9 cellular contexts compared by ENCODE assay signal in the genomic region with DNA sequence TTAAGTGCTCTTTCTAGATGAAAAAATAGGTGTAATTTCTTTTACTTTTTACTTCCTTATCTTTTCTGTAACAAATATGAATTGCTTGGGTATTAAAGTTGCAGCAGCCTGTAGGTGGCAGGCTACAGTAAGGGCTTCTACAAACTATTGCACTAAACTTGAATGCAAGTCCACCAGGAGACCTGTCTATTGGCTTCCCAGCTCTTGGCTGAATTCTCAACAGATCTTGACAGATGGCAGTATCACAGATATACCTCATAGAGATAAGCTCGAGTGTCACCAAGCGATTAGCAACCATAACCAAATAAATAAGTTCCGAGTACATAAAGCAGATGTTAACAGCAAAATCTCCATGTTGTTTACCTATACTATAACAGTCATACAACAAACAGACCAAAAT. TPM values are rescaled to one million over a fixed set of nuclear protein-coding genes. Genes with fewer than 3 reads are reported as not detected.
DNase-seq lines count a peak whose midpoint lies in the region; ATAC-seq and TF ChIP-seq lines count a peak whose summit lies in the region.
"Had no signal": no experiment of that assay in that cellular context is flagged by ENCODE, and none has a peak within 500 bp of the region (broad histone marks: within the 10 kb centered on the region; RNA-seq: fewer than 3 reads in every experiment).

No MANE protein-coding gene starts in this region.

- no peak for ATAC-seq in HG03159 (IDR thresholded peaks at IDR 0.05; ENCODE audit: unreplicated experiment)

- H3K4me1 ChIP-seq in PC-9 (replicated peaks; ENCODE audit: insufficient read depth) = peaks cover 20% of the 10 kb centered on the region

- H3K4me2 ChIP-seq in PC-9 = no peak overlapping the region

- no TSS peak for BruUV-seq in PC-9 (replicated peaks; lab: Mats Ljungman, UMichigan)

- no peak overlapping the region for H3K4me3 ChIP-seq in PC-9

- no peak overlapping the region for H2AFZ ChIP-seq in PC-9

- H3K27me3 Mint-ChIP-seq in activated naive CD8-positive, alpha-beta T cell = no peaks in the 10 kb centered on the region

- no peaks in the 10 kb centered on the region for H3K9me2 ChIP-seq in PC-9 (ENCODE audit: insufficient read depth)

- H3K9me3 Mint-ChIP-seq in activated naive CD8-positive, alpha-beta T cell (ENCODE audit: low read depth) = no peaks in the 10 kb centered on the region

- CTCF ChIA-PET in HEK293T (lab: Yijun Ruan, JAX) = interaction anchor here (1.7 kb wide), 2 partner anchors 87 to 188 kb away, joined by 9 to 10 read pairs; no protein-coding TSS in a partner anchor
- CTCF ChIA-PET in PC-9 (lab: Charles Lee) = interaction anchor here (0.5 to 1.4 kb wide), 2 partner anchors 24 to 87 kb away, joined by 3 to 4 read pairs; no protein-coding TSS in a partner anchor

- H3K27me3 ChIP-seq in PC-9 (ENCODE audit: insufficient read depth, low read depth) = no peaks in the 10 kb centered on the region

- peak; percentile 74 for TF ChIP-seq CTCF in PC-9 (conservative IDR thresholded peaks at IDR 0.05)

- peak overlapping the region; percentile 18 for H3K27ac Mint-ChIP-seq in activated naive CD8-positive, alpha-beta T cell

- in situ Hi-C loops in Caki2 (cut with HindIII; ENCODE audit: low pct_unique_long_range_greater_than_20kb, low sequenced_read_pairs) = no loop called here

- H3K36me3 ChIP-seq in PC-9 (ENCODE audit: low read depth) = peaks cover 22% of the 10 kb centered on the region

- POLR2A ChIA-PET in HEK293T (lab: Yijun Ruan, JAX) (no interaction called here), PC-9 (lab: Charles Lee; ENCODE audit: unreplicated experiment) (interaction anchor here (0.7 kb wide), 1 partner anchor 63 kb away, joined by 3 read pairs; no protein-coding TSS in a partner anchor)

- peaks cover 58% of the 10 kb centered on the region for H3K4me1 Mint-ChIP-seq in activated naive CD8-positive, alpha-beta T cell (ENCODE audit: low read depth)

- H3K79me2 ChIP-seq in PC-9 (ENCODE audit: low read depth) = peaks cover 34% of the 10 kb centered on the region

- no peak overlapping the region for H3K4me3 Mint-ChIP-seq in activated naive CD8-positive, alpha-beta T cell

- peaks cover 2% of the 10 kb centered on the region for H3K36me3 Mint-ChIP-seq in activated naive CD8-positive, alpha-beta T cell

- H3K9me3 ChIP-seq in PC-9 (ENCODE audit: insufficient read depth, low read depth) = no peaks in the 10 kb centered on the region

- peaks cover 4% of the 10 kb centered on the region; the same call in 1 of the 2 replicates for H4K20me1 ChIP-seq in PC-9 (ENCODE audit: insufficient read depth)

- H3F3A ChIP-seq in PC-9 (ENCODE audit: insufficient read depth, low read depth) = peaks cover 15% of the 10 kb centered on the region

- peak; percentile 70 for DNase-seq in Caki2 (ENCODE audit: low read depth)
- peak; percentile 47 for DNase-seq in HEK293T (ENCODE audit: extremely low spot score)
- DNase-seq in PC-9 = peak; percentile 31 to 62
- peak in 40 of 42 donors; percentile 11 to 87 (median 68) for DNase-seq in head of caudate nucleus
- DNase-seq in renal cortical epithelial cell (ENCODE audit: low read depth) = peak; percentile 76
- DNase-seq in GM19240 (ENCODE audit: insufficient read length, low spot score) = no peak

- H3K27ac ChIP-seq in PC-9 = no peak overlapping the region

- intact Hi-C loops in PC-9 (cut with micrococcal nuclease; ENCODE audit: unreplicated experiment) (loop anchor here (1.0 to 10.0 kb wide), 3 partner anchors 61 to 188 kb away; no protein-coding TSS in a partner anchor), head of caudate nucleus (cut with DNase I) (loop anchor here (5.0 kb wide), 2 partner anchors 73 to 188 kb away; partner anchors contain the start of gene MT3)

TF ChIP-seq in HEK293T, 16 proteins besides CTCF, POLR2A, EP300 and RAD21:
- TF ChIP-seq SP1 (IDR thresholded peaks at IDR 0.05) (no peak), ELF4 (IDR thresholded peaks at IDR 0.05) (no peak), FOXK2 (IDR thresholded peaks at IDR 0.05) (no peak), SUZ12 (IDR thresholded peaks at IDR 0.05) (no peak), CTBP1 (IDR thresholded peaks at IDR 0.05; ENCODE audit: borderline replicate concordance) (no peak), TARDBP (IDR thresholded peaks at IDR 0.05) (no peak), ZNF384 (IDR thresholded peaks at IDR 0.05) (no peak), HDGF (IDR thresholded peaks at IDR 0.05; ENCODE audit: borderline replicate concordance) (no peak), LEF1 (IDR thresholded peaks at IDR 0.05; ENCODE audit: borderline replicate concordance) (no peak), BHLHE40 (IDR thresholded peaks at IDR 0.05; ENCODE audit: borderline replicate concordance) (no peak), FOXA1 (IDR thresholded peaks at IDR 0.05) (no peak), L3MBTL2 (conservative IDR thresholded peaks at IDR 0.05) (no peak), ARNT (IDR thresholded peaks at IDR 0.05) (no peak), NFRKB (IDR thresholded peaks at IDR 0.05) (no peak)
- TF ChIP-seq, protein P1, sequence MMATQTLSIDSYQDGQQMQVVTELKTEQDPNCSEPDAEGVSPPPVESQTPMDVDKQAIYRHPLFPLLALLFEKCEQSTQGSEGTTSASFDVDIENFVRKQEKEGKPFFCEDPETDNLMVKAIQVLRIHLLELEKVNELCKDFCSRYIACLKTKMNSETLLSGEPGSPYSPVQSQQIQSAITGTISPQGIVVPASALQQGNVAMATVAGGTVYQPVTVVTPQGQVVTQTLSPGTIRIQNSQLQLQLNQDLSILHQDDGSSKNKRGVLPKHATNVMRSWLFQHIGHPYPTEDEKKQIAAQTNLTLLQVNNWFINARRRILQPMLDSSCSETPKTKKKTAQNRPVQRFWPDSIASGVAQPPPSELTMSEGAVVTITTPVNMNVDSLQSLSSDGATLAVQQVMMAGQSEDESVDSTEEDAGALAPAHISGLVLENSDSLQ (IDR thresholded peaks at IDR 0.05) = no peak

RNA-seq across cellular contexts. Expression of gene BBS2, which starts 5.9 kb away (rescaled TPM):
- 33.6 and 62.2 TPM in 2 replicates for total RNA-seq in Caki2 (2014; rRNA removed; shearing (Covaris generic); ENCODE audit: low replicate concordance)
- total RNA-seq in PC-9 (2021) = 56.3 and 77.8 TPM in 2 replicates
- 59.7 and 82.1 TPM in 2 replicates for total RNA-seq in renal cortical epithelial cell

RNA-seq across cellular contexts. Expression of gene MT4, which starts 50.9 kb away (rescaled TPM):
- not detected in 2 replicates for total RNA-seq in Caki2 (2014; rRNA removed; shearing (Covaris generic); ENCODE audit: low replicate concordance)
- total RNA-seq in PC-9 (2021) = not detected in 2 replicates
- total RNA-seq in renal cortical epithelial cell = not detected in 2 replicates
- total RNA-seq: T-helper 2 cell treated with Interferon-gamma antibody and Interleukin-4, amounts not matched to agents 100 ng/mL and 5 ng/mL, for 36 hours had no signal
